Comparison of ENCODE assay signal across 8 cellular contexts in genomic region chr19:17419491-17420266, GRCh38. TPM values are rescaled to one million over a fixed set of nuclear protein-coding genes. Genes with fewer than 3 reads are reported as not detected.
DNase-seq lines count a peak whose midpoint lies in the region; TF ChIP-seq lines count a peak whose summit lies in the region.

Gene MVB12A, plus strand, starts transcription at chr19:17420047. Its CDS starts 89 bp downstream, at chr19:17420136.

- DNase-seq in G401 (ENCODE audit: low spot score) (peak; percentile 99), HEK293T (ENCODE audit: extremely low spot score) (peak; percentile 98), NAMALWA (ENCODE audit: low spot score) (peak; percentile 98), SK-N-DZ (ENCODE audit: low spot score) (peak; percentile 99), foreskin melanocyte (peak; percentile 100)
- DNase-seq in activated naive CD4-positive, alpha-beta T cell treated with anti-CD3 and anti-CD28 coated beads for 36 hours, result peak; percentile 98

- no peaks in the 10 kb centered on the region for H3K9me3 ChIP-seq in neuron (ENCODE audit: low read length)
- H3K9me3 ChIP-seq in subcutaneous abdominal adipose tissue (ENCODE audit: control insufficient read depth in 5 of 5, low read length in 5 of 5), result no peaks in the 10 kb centered on the region

- intact Hi-C loops in activated naive CD4-positive, alpha-beta T cell treated with anti-CD3 and anti-CD28 coated beads for 36 hours (cut with micrococcal nuclease), result loop anchor here (1.0 kb wide), 6 partner anchors 14 to 152 kb away; partner anchors contain the start of genes BABAM1, BST2, DDA1 and GTPBP3

- H3K27me3 ChIP-seq in neuron (ENCODE audit: insufficient read depth, low read length), result no peaks in the 10 kb centered on the region
- H3K27me3 ChIP-seq in subcutaneous abdominal adipose tissue (ENCODE audit: control insufficient read depth in 5 of 5, insufficient read depth in 4 of 5, low read length in 5 of 5), result no peaks in the 10 kb centered on the region

- H3K27ac ChIP-seq in subcutaneous abdominal adipose tissue (ENCODE audit: low read depth, low read length), result peak within 1 kb of the TSS; percentile 84

- peak within 1 kb of the TSS; percentile 87 for H3K4me3 Mint-ChIP-seq in activated naive CD4-positive, alpha-beta T cell treated with anti-CD3 and anti-CD28 coated beads for 36 hours

- H3K27me3 Mint-ChIP-seq in activated naive CD4-positive, alpha-beta T cell treated with anti-CD3 and anti-CD28 coated beads for 36 hours (ENCODE audit: low read depth), result no peaks in the 10 kb centered on the region

- H2AFZ ChIP-seq in neuron (ENCODE audit: low read depth, low read length), result peak within 1 kb of the TSS; percentile 96

- CTCF ChIA-PET in HEK293T (lab: Yijun Ruan, JAX), result interaction anchor here (0.6 to 1.1 kb wide), 3 partner anchors 8 to 32 kb away, joined by 3 to 4 read pairs (median 4); partner anchors contain the start of gene BST2
- CTCF ChIA-PET in activated naive CD4-positive, alpha-beta T cell treated with anti-CD3 and anti-CD28 coated beads for 36 hours (lab: Charles Lee), result interaction anchor here (0.6 to 1.7 kb wide), 8 partner anchors 9 to 46 kb away, joined by 3 to 8 read pairs (median 4); partner anchors contain the start of gene CCDC194

- H3K4me1 ChIP-seq in neuron (ENCODE audit: insufficient read depth, low read length) (peaks cover 7% of the 10 kb centered on the region), subcutaneous abdominal adipose tissue (ENCODE audit: control insufficient read depth in 5 of 5, insufficient read depth in 5 of 5, low read length in 5 of 5) (peaks cover 4 to 28% (median 23%) of the 10 kb centered on the region in 5 donors)

- peak within 1 kb of the TSS; percentile 64 to 84 (median 76) for H3K9ac ChIP-seq in subcutaneous abdominal adipose tissue (ENCODE audit: low read length in 5 of 5)

- peaks cover 3% of the 10 kb centered on the region for H3K36me3 ChIP-seq in neuron (ENCODE audit: insufficient read depth, low read length)
- peaks cover 0 to 15% (median 13%) of the 10 kb centered on the region in 5 donors for H3K36me3 ChIP-seq in subcutaneous abdominal adipose tissue (ENCODE audit: control insufficient read depth in 5 of 5, insufficient read depth in 5 of 5, low read length in 5 of 5)

- no peaks in the 10 kb centered on the region for H3K9me3 Mint-ChIP-seq in activated naive CD4-positive, alpha-beta T cell treated with anti-CD3 and anti-CD28 coated beads for 36 hours

- in situ Hi-C loops in G401 (cut with HindIII; ENCODE audit: low sequenced_read_pairs), result no loop called here

- peaks cover 15% of the 10 kb centered on the region for H3K4me1 Mint-ChIP-seq in activated naive CD4-positive, alpha-beta T cell treated with anti-CD3 and anti-CD28 coated beads for 36 hours (ENCODE audit: low read depth)

- POLR2A ChIA-PET in HEK293T (lab: Yijun Ruan, JAX), result interaction anchor here (0.5 to 2.0 kb wide), 23 partner anchors 8 to 889 kb away, joined by 3 to 25 read pairs (median 4); partner anchors contain the start of genes BABAM1, BST2, DDA1 and JUND

- peak within 1 kb of the TSS; percentile 73 for H3K4me3 ChIP-seq in neuron (ENCODE audit: low read length)
- peak within 1 kb of the TSS; percentile 67 to 85 (median 72) for H3K4me3 ChIP-seq in subcutaneous abdominal adipose tissue (ENCODE audit: low read depth in 1 of 5, low read length in 5 of 5)

- peak within 1 kb of the TSS; percentile 87 for H3K27ac Mint-ChIP-seq in activated naive CD4-positive, alpha-beta T cell treated with anti-CD3 and anti-CD28 coated beads for 36 hours

- H3K36me3 Mint-ChIP-seq in activated naive CD4-positive, alpha-beta T cell treated with anti-CD3 and anti-CD28 coated beads for 36 hours (ENCODE audit: low read depth), result peaks cover 3% of the 10 kb centered on the region

TF ChIP-seq in HEK293T, 16 proteins besides CTCF, POLR2A, EP300 and RAD21:
- TF ChIP-seq ZNF384 (IDR thresholded peaks at IDR 0.05) (peak; percentile 85), FOXM1 (IDR thresholded peaks at IDR 0.05; ENCODE audit: borderline replicate concordance) (no peak), SUZ12 (IDR thresholded peaks at IDR 0.05) (no peak), SP1 (IDR thresholded peaks at IDR 0.05) (no peak), LEF1 (IDR thresholded peaks at IDR 0.05; ENCODE audit: borderline replicate concordance) (no peak), BHLHE40 (IDR thresholded peaks at IDR 0.05; ENCODE audit: borderline replicate concordance) (no peak), PKNOX1 (IDR thresholded peaks at IDR 0.05) (no peak)

RNA-seq across cellular contexts. Expression of gene MVB12A, which starts in this region (rescaled TPM):
- 76.7 and 112 TPM in 2 replicates for total RNA-seq in G401 (2014; rRNA removed; shearing (Covaris generic))
- 149 and 153 TPM in 2 replicates for polyA plus RNA-seq in SK-N-DZ (2014; cell fraction: cytosol; rRNA removed)
- 92.8 and 117 TPM in 2 replicates for polyA plus RNA-seq in SK-N-DZ (2014; cell fraction: nucleus; rRNA removed)
- total RNA-seq in activated naive CD4-positive, alpha-beta T cell treated with anti-CD3 and anti-CD28 coated beads for 36 hours, result 10 to 100 TPM; 29.3 to 32.1 TPM

Comparison
In these comparisons a context has a peak if more than half of its experiments do, and no peak if none do; other contexts are left out.
1. Peak in every context shown above with its lines: DNase-seq, H3K4me3 ChIP-seq and H3K27ac ChIP-seq.